In the genomic region with DNA sequence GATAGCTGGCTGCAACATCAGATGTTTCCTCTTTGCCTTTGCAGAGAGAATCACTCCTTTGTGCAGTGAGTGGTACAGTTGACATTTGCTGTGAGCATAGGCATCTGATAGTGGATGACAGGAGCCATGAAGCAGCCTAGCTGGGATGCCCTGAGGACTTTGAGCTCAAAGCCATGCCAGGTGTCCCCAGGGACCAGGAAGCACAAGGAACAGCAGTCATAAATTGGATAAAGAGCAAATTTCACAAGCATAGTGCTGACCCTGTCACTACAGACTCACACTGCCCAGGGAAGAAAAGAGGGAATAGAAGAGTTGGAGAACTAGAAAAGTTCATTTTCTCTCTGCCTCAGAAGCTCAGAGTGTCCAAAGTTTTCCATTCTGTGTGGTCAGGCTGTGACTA, we compare ENCODE assay signal across 21 cellular contexts.
DNase-seq lines count a peak whose midpoint lies in the region; ATAC-seq and TF ChIP-seq lines count a peak whose summit lies in the region.
"Had no signal": no experiment of that assay in that cellular context is flagged by ENCODE, and none has a peak within 500 bp of the region (broad histone marks: within the 10 kb centered on the region; RNA-seq: fewer than 3 reads in every experiment).

No MANE protein-coding gene starts in this region.

- no peak overlapping the region for H3K4me2 ChIP-seq in hepatocyte
- H3K4me2 ChIP-seq: BLaER1 had no signal

- in situ Hi-C loops in SK-MEL-5 (cut with HindIII; ENCODE audit: low pct_unique_long_range_greater_than_20kb, low sequenced_read_pairs), result no loop called here

- H2AFZ ChIP-seq in hepatocyte, result no peak overlapping the region

- no peaks in the 10 kb centered on the region for H3K9me3 ChIP-seq in hepatocyte (ENCODE audit: low read depth)

- no peak overlapping the region for H3K4me3 ChIP-seq in hepatocyte
- H3K4me3 ChIP-seq: BLaER1 had no signal

- H3K79me2 ChIP-seq in hepatocyte, result no peaks in the 10 kb centered on the region

- H3K9me2 ChIP-seq in hepatocyte (replicated peaks; ENCODE audit: insufficient read depth), result no peaks in the 10 kb centered on the region

- no peaks in the 10 kb centered on the region for H4K20me1 ChIP-seq in hepatocyte (ENCODE audit: insufficient read depth, poor library complexity, severe bottlenecking)
- H4K20me1 ChIP-seq: BLaER1 had no signal

- H3K27ac ChIP-seq in hepatocyte, result peak overlapping the region; percentile 60
- H3K27ac ChIP-seq: BLaER1, HL-60 had no signal

- ATAC-seq in GM19351 (IDR thresholded peaks at IDR 0.05; ENCODE audit: unreplicated experiment), result no peak

- H3K4me1 ChIP-seq in hepatocyte (ENCODE audit: insufficient read depth), result peaks cover 8% of the 10 kb centered on the region

- no peak for TF ChIP-seq CTCF in hepatocyte (IDR thresholded peaks at IDR 0.05; ENCODE audit: poor library complexity)

- H3K27me3 ChIP-seq in hepatocyte, result no peaks in the 10 kb centered on the region
- H3K27me3 ChIP-seq: BLaER1 had no signal

- DNase-seq in NCI-H69 (lab: John Stamatoyannopoulos, UW), result peak; percentile 69
- DNase-seq in SK-MEL-5 (ENCODE audit: low read depth, low spot score), result peak; percentile 16
- DNase-seq in hepatocyte (ENCODE audit: low spot score), result peak; percentile 59
- DNase-seq in pons (ENCODE audit: low spot score), result peak; percentile 51
- no peak for DNase-seq in NCI-H1694 treated with DMSO at 0.1 percent for 48 hours (lab: John Stamatoyannopoulos, UW)
- no peak for DNase-seq in activated gamma-delta T cell (lab: John Stamatoyannopoulos, UW)
- DNase-seq: CD4-positive, alpha-beta T cell; COR-L47; DND-41; GOT3; HCEC 1CT; NCI-H1092; NCI-H1436 treated with DMSO at 0.1 percent for 48 hours; NCI-H2029 treated with DMSO at 0.1 percent for 48 hours; NCI-H226; NCI-H510A treated with DMSO at 0.1 percent for 48 hours; NCI-H774; SHP77 had no signal

- H3K36me3 ChIP-seq in hepatocyte (replicated peaks; ENCODE audit: insufficient read depth, low read depth), result no peaks in the 10 kb centered on the region
- H3K36me3 ChIP-seq: BLaER1 had no signal

Comparison
In these comparisons a context has a peak if more than half of its experiments do, and no peak if none do; other contexts are left out.
1. DNase-seq: peak in NCI-H69 (single experiment), SK-MEL-5 (single experiment), hepatocyte (single experiment) and pons (single experiment); none in NCI-H1694 treated with DMSO at 0.1 percent for 48 hours (single experiment) and activated gamma-delta T cell (single experiment).